ENCODE assay signal across 14 cellular contexts in genomic region chr1:109669246-109669948, GRCh38. TPM values are rescaled to one million over a fixed set of nuclear protein-coding genes. Genes with fewer than 3 reads are reported as not detected.
A peak's percentile ranks its signal among the peaks of the same experiment; 100 is the strongest.
DNase-seq lines count a peak whose midpoint lies in the region; ATAC-seq and TF ChIP-seq lines count a peak whose summit lies in the region.
"Had no signal": no experiment of that assay in that cellular context is flagged by ENCODE, and none has a peak within 500 bp of the region (broad histone marks: within the 10 kb centered on the region; RNA-seq: fewer than 3 reads in every experiment).

No MANE protein-coding gene starts in this region.

- DNase-seq in GDM1 (lab: John Stamatoyannopoulos, UW) = peak; percentile 81
- DNase-seq in MV-4-11 (lab: John Stamatoyannopoulos, UW) = peak; percentile 64
- DNase-seq in progenitor cell of endocrine pancreas (ENCODE audit: low spot score, unreplicated experiment) = no peak
- no peak for DNase-seq in MG63
- DNase-seq in cerebellum (ENCODE audit: low spot score) = no peak
- DNase-seq: activated CD4-positive, alpha-beta T cell treated with anti-CD3 and anti-CD28 coated beads, Interleukin-2, amount 50 U/mL, for 1 hour; anterior cingulate cortex; mesendoderm; NCI-H187 had no signal

- peaks cover 8% of the 10 kb centered on the region for H3K36me3 Mint-ChIP-seq in brain
- H3K36me3 Mint-ChIP-seq in progenitor cell of endocrine pancreas (ENCODE audit: insufficient read depth) = peaks cover 12% of the 10 kb centered on the region

- no peaks in the 10 kb centered on the region for H3K27me3 ChIP-seq in MG63
- H3K27me3 ChIP-seq: SJSA1, suprapubic skin had no signal

- H3K4me3 ChIP-seq in MG63 = no peak overlapping the region
- H3K4me3 ChIP-seq: SJSA1 had no signal

- no peak for ATAC-seq in GM19351 (IDR thresholded peaks at IDR 0.05; ENCODE audit: unreplicated experiment)

- H3K4me3 Mint-ChIP-seq in brain = peak overlapping the region; percentile 32 to 81 (median 66)
- H3K4me3 Mint-ChIP-seq in progenitor cell of endocrine pancreas (ENCODE audit: low read depth) = peak overlapping the region; percentile 40

- H3K4me1 Mint-ChIP-seq in brain = peaks cover 24% of the 10 kb centered on the region
- peaks cover 7% of the 10 kb centered on the region for H3K4me1 Mint-ChIP-seq in progenitor cell of endocrine pancreas (ENCODE audit: low read depth)

- H3K9me3 ChIP-seq in MG63 = no peaks in the 10 kb centered on the region
- H3K9me3 ChIP-seq: SJSA1, suprapubic skin had no signal

- TF ChIP-seq CTCF in brain (conservative IDR thresholded peaks at IDR 0.05) = no peak
- no peak for TF ChIP-seq CTCF in progenitor cell of endocrine pancreas (IDR thresholded peaks at IDR 0.05; ENCODE audit: unreplicated experiment)

- no peaks in the 10 kb centered on the region for H3K27me3 Mint-ChIP-seq in brain
- H3K27me3 Mint-ChIP-seq in progenitor cell of endocrine pancreas = no peaks in the 10 kb centered on the region

- peak overlapping the region in 4 of 5 experiments; percentile 34 to 86 (median 42) for H3K27ac Mint-ChIP-seq in brain
- H3K27ac Mint-ChIP-seq in progenitor cell of endocrine pancreas = peak overlapping the region; percentile 73

- peaks cover 0 to 3% (median 0%) of the 10 kb centered on the region in 5 experiments for H3K9me3 Mint-ChIP-seq in brain
- H3K9me3 Mint-ChIP-seq in progenitor cell of endocrine pancreas (ENCODE audit: low read depth) = no peaks in the 10 kb centered on the region

- H3K36me3 ChIP-seq in MG63 = no peaks in the 10 kb centered on the region; the same call in 1 of the 2 replicates
- H3K36me3 ChIP-seq: SJSA1 had no signal

RNA-seq across cellular contexts. Expression of gene GSTM2, which starts 1.5 kb away (rescaled TPM):
- polyA plus RNA-seq in brain (ENCODE audit: insufficient read depth, low read depth, low replicate concordance) = 63.2 TPM
- total RNA-seq in progenitor cell of endocrine pancreas (76.9 and 79.5 TPM in 2 replicates), cerebellum (23.3 TPM)
- 20.0 and 22.2 TPM in 2 replicates for total RNA-seq in MG63 (2014; rRNA removed; shearing (Covaris generic); ENCODE audit: low replicate concordance)

RNA-seq across cellular contexts. Expression of gene GSTM4, which starts 13.5 kb away (rescaled TPM):
- polyA plus RNA-seq in brain (ENCODE audit: insufficient read depth, low read depth, low replicate concordance) = 65.2 TPM
- 21.0 and 21.2 TPM in 2 replicates for total RNA-seq in progenitor cell of endocrine pancreas
- 27.9 and 33.5 TPM in 2 replicates for total RNA-seq in MG63 (2014; rRNA removed; shearing (Covaris generic); ENCODE audit: low replicate concordance)
- 7.0 TPM for total RNA-seq in cerebellum

RNA-seq across cellular contexts. Expression of gene GSTM1, which starts 18.2 kb away (rescaled TPM):
- not detected for polyA plus RNA-seq in brain (ENCODE audit: insufficient read depth, low read depth, low replicate concordance)
- total RNA-seq in progenitor cell of endocrine pancreas (39.0 and 39.1 TPM in 2 replicates), cerebellum (5.1 TPM)
- total RNA-seq in MG63 (2014; rRNA removed; shearing (Covaris generic); ENCODE audit: low replicate concordance) = 67.7 and 86.1 TPM in 2 replicates
- total RNA-seq: HepG2 had no signal

RNA-seq across cellular contexts. Expression of gene GSTM5, which starts 42.7 kb away (rescaled TPM):
- 9.6 TPM for polyA plus RNA-seq in brain (ENCODE audit: insufficient read depth, low read depth, low replicate concordance)
- total RNA-seq in progenitor cell of endocrine pancreas (2.8 and 2.9 TPM in 2 replicates), cerebellum (10.6 TPM)
- total RNA-seq in MG63 (2014; rRNA removed; shearing (Covaris generic); ENCODE audit: low replicate concordance) = not detected in 2 replicates
- total RNA-seq: HepG2, SJSA1 had no signal
- polyA plus RNA-seq: HepG2 had no signal

RNA-seq across cellular contexts. Expression of gene AMPD2, which starts 49.8 kb away (rescaled TPM):
- 140 TPM for polyA plus RNA-seq in brain (ENCODE audit: insufficient read depth, low read depth, low replicate concordance)
- total RNA-seq in progenitor cell of endocrine pancreas (91.6 and 94.5 TPM in 2 replicates), cerebellum (35.3 TPM)
- 119 and 172 TPM in 2 replicates for total RNA-seq in MG63 (2014; rRNA removed; shearing (Covaris generic); ENCODE audit: low replicate concordance)

Comparison
In these comparisons a context has a peak if more than half of its experiments do, and no peak if none do; other contexts are left out.
1. DNase-seq: peak in GDM1 (single experiment) and MV-4-11 (single experiment); none in progenitor cell of endocrine pancreas (single experiment), MG63 (single experiment) and cerebellum (single experiment).